In the genomic region with DNA sequence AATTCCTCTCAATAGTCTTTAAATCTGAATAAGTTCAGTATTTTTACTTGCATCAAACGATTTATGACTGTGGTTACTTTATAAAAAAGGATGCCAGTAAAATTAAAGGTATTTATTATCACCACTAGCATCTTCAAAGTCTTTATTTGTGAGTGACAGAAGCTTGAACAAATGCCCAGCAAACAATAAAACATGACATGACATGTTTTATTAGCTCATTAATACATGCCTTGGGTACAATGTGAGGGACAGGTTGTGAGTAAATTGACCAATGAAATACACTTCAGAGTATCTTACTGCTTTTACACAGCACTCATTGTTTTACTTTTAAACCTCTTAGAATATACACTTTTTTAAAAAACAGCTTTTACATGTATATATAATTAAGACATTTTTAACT, we compare ENCODE assay signal across 22 cellular contexts.
"Had no signal": no experiment of that assay in that cellular context is flagged by ENCODE, and none has a peak within 500 bp of the region (broad histone marks: within the 10 kb centered on the region; RNA-seq: fewer than 3 reads in every experiment).

No MANE protein-coding gene starts in this region.

- H3K4me1 ChIP-seq: gastrocnemius medialis, left ventricle myocardium inferior, right atrium auricular region, upper lobe of right lung had no signal

- H3K27ac Mint-ChIP-seq: activated CD4-positive, alpha-beta T cell treated with anti-CD3 and anti-CD28 coated beads, Interleukin-2, amount 10 ng/mL, durations not matched to agents 24 days and 14 days; activated CD8-positive, alpha-beta T cell treated with anti-CD3 and anti-CD28 coated beads for 36 hours; activated naive CD8-positive, alpha-beta T cell treated with anti-CD3 and anti-CD28 coated beads, Interleukin-2, amount 10 ng/mL, durations not matched to agents 7 days and 5 days; activated T-helper 17 cell treated with anti-CD3 and anti-CD28 coated beads, Interleukin-2, amount 50 U/mL, for 72 hours; progenitor cell of endocrine pancreas had no signal

- ATAC-seq: activated CD8-positive, alpha-beta T cell treated with anti-CD3 and anti-CD28 coated beads for 36 hours; activated T-helper 17 cell treated with anti-CD3 and anti-CD28 coated beads, Interleukin-2, amount 50 U/mL, for 72 hours; gastrocnemius medialis; upper lobe of right lung had no signal

- DNase-seq: activated CD4-positive, alpha-beta T cell treated with anti-CD3 and anti-CD28 coated beads, Interleukin-2, amount 10 ng/mL, durations not matched to agents 24 days and 14 days; activated CD4-positive, CD25-positive, alpha-beta regulatory T cell; activated CD8-positive, alpha-beta T cell treated with anti-CD3 and anti-CD28 coated beads for 36 hours; activated naive CD4-positive, alpha-beta T cell treated with Interleukin-2 at 50 U/mL for 16 hours; activated naive CD8-positive, alpha-beta T cell treated with anti-CD3 and anti-CD28 coated beads, Interleukin-2, amount 10 ng/mL, durations not matched to agents 7 days and 5 days; activated T-cell treated with anti-CD3 and anti-CD28 coated beads, Interleukin-2, amount 50 U/mL, for 1 hour; amygdala; caudate nucleus; gastrocnemius medialis; head of caudate nucleus; left ventricle myocardium inferior; nephron progenitor cell; nucleus accumbens; stimulated activated CD4-positive, alpha-beta T cell treated with anti-CD3 and anti-CD28 coated beads, Interleukin-12 subunit alpha, Interleukin-12 subunit beta, amount 100 ng/mL, for 4 hours; stimulated activated CD4-positive, alpha-beta T cell treated with anti-CD3 and anti-CD28 coated beads, Interleukin-1b, Interleukin-23, amount 100 ng/mL, for 48 hours; stimulated activated CD8-positive, alpha-beta memory T cell treated with anti-CD3 and anti-CD28 coated beads, Interleukin-4, amount 100 ng/mL, for 48 hours; stimulated activated naive CD4-positive, alpha-beta T cell; upper lobe of right lung had no signal

- H3K9me3 ChIP-seq: gastrocnemius medialis, left ventricle myocardium inferior, right atrium auricular region, upper lobe of right lung had no signal

- H3K36me3 ChIP-seq: gastrocnemius medialis, left ventricle myocardium inferior, right atrium auricular region, upper lobe of right lung had no signal

- H3K27ac ChIP-seq: gastrocnemius medialis, left ventricle myocardium inferior, right atrium auricular region, upper lobe of right lung had no signal

- H3K27me3 Mint-ChIP-seq: activated CD4-positive, alpha-beta T cell treated with anti-CD3 and anti-CD28 coated beads, Interleukin-2, amount 10 ng/mL, durations not matched to agents 24 days and 14 days; activated CD8-positive, alpha-beta T cell treated with anti-CD3 and anti-CD28 coated beads for 36 hours; activated naive CD8-positive, alpha-beta T cell treated with anti-CD3 and anti-CD28 coated beads, Interleukin-2, amount 10 ng/mL, durations not matched to agents 7 days and 5 days; activated T-helper 17 cell treated with anti-CD3 and anti-CD28 coated beads, Interleukin-2, amount 50 U/mL, for 72 hours; progenitor cell of endocrine pancreas had no signal

- H3K9me3 Mint-ChIP-seq: activated CD4-positive, alpha-beta T cell treated with anti-CD3 and anti-CD28 coated beads, Interleukin-2, amount 10 ng/mL, durations not matched to agents 24 days and 14 days; activated CD8-positive, alpha-beta T cell treated with anti-CD3 and anti-CD28 coated beads for 36 hours; activated naive CD8-positive, alpha-beta T cell treated with anti-CD3 and anti-CD28 coated beads, Interleukin-2, amount 10 ng/mL, durations not matched to agents 7 days and 5 days; activated T-helper 17 cell treated with anti-CD3 and anti-CD28 coated beads, Interleukin-2, amount 50 U/mL, for 72 hours; nephron progenitor cell had no signal

- H3K4me1 Mint-ChIP-seq: activated CD4-positive, alpha-beta T cell treated with anti-CD3 and anti-CD28 coated beads, Interleukin-2, amount 10 ng/mL, durations not matched to agents 24 days and 14 days had no signal

- FAIRE-seq: colon had no signal

- H3K4me3 Mint-ChIP-seq: activated CD4-positive, alpha-beta T cell treated with anti-CD3 and anti-CD28 coated beads, Interleukin-2, amount 10 ng/mL, durations not matched to agents 24 days and 14 days; activated CD8-positive, alpha-beta T cell treated with anti-CD3 and anti-CD28 coated beads for 36 hours; activated naive CD8-positive, alpha-beta T cell treated with anti-CD3 and anti-CD28 coated beads, Interleukin-2, amount 10 ng/mL, durations not matched to agents 7 days and 5 days; activated T-helper 17 cell treated with anti-CD3 and anti-CD28 coated beads, Interleukin-2, amount 50 U/mL, for 72 hours; nephron progenitor cell had no signal

- H3K4me3 ChIP-seq: gastrocnemius medialis, left ventricle myocardium inferior, right atrium auricular region, upper lobe of right lung had no signal

- H3K27me3 ChIP-seq: gastrocnemius medialis, right atrium auricular region, upper lobe of right lung had no signal
